ENCODE assay signal across 10 cellular contexts in the genomic region with DNA sequence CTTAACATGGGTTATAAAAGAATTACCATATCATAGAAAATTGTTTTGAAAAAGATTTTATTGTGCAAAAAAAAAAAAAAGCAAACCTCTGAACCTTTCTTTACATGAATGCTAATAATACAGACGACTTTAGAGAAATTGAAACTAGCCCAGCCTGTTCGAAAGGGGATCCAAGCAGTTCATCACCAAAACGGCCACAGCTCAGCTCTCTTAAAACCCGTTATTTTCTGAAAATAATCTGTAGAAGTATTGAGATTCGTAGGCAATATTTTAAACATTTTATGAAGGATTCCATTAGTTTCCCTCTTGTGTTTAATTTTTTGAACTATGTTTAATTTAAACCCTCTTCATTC.
A peak's percentile ranks its signal among the peaks of the same experiment; 100 is the strongest.
DNase-seq lines count a peak whose midpoint lies in the region; ATAC-seq lines count a peak whose summit lies in the region.
"Had no signal": no experiment of that assay in that cellular context is flagged by ENCODE, and none has a peak within 500 bp of the region (broad histone marks: within the 10 kb centered on the region; RNA-seq: fewer than 3 reads in every experiment).

No MANE protein-coding gene starts in this region.

- H3K4me3 Mint-ChIP-seq in activated T-cell treated with anti-CD3 and anti-CD28 coated beads, Interleukin-2, amount 50 U/mL, for 24 hours: no peak overlapping the region
- H3K4me3 Mint-ChIP-seq: CD8-positive, alpha-beta memory T cell had no signal

- H3K9me3 ChIP-seq in iPS-20b (ENCODE audit: insufficient read depth, low read depth, low read length): no peaks in the 10 kb centered on the region

- no peaks in the 10 kb centered on the region for H3K27me3 ChIP-seq in iPS-20b (ENCODE audit: insufficient read depth, low read length)

- H3K4me1 Mint-ChIP-seq in activated T-cell treated with anti-CD3 and anti-CD28 coated beads, Interleukin-2, amount 50 U/mL, for 24 hours (ENCODE audit: low read depth): peaks cover 26% of the 10 kb centered on the region

- peak; percentile 38 for DNase-seq in EL
- DNase-seq in NAMALWA (ENCODE audit: low spot score): peak; percentile 52
- no peak for DNase-seq in GOT3 (lab: John Stamatoyannopoulos, UW)
- DNase-seq in stimulated activated CD4-positive, alpha-beta T cell treated with anti-CD3 and anti-CD28 coated beads, Interleukin-4, amount 100 ng/mL, for 24 hours: no peak
- no peak for DNase-seq in midbrain (lab: John Stamatoyannopoulos, UW)
- DNase-seq in activated T-cell treated with anti-CD3 and anti-CD28 coated beads, Interleukin-2, amount 50 U/mL, for 24 hours: no peak
- DNase-seq: CD8-positive, alpha-beta memory T cell; NCI-H1930 had no signal

- peaks cover 44% of the 10 kb centered on the region for H3K4me1 ChIP-seq in iPS-20b (ENCODE audit: insufficient read depth, low read length)

- H3K27ac ChIP-seq in iPS-20b (ENCODE audit: low read length): peak overlapping the region; percentile 8

- H3K27me3 Mint-ChIP-seq in activated T-cell treated with anti-CD3 and anti-CD28 coated beads, Interleukin-2, amount 50 U/mL, for 24 hours: no peaks in the 10 kb centered on the region

- no peaks in the 10 kb centered on the region for H3K36me3 Mint-ChIP-seq in activated T-cell treated with anti-CD3 and anti-CD28 coated beads, Interleukin-2, amount 50 U/mL, for 24 hours (ENCODE audit: low read depth)

- H3K36me3 ChIP-seq in iPS-20b (ENCODE audit: insufficient read depth, low read depth, low read length): no peaks in the 10 kb centered on the region

- H3K4me3 ChIP-seq in iPS-20b (ENCODE audit: low read length): peak overlapping the region; percentile 57

- no peaks in the 10 kb centered on the region for H3K9me3 Mint-ChIP-seq in activated T-cell treated with anti-CD3 and anti-CD28 coated beads, Interleukin-2, amount 50 U/mL, for 24 hours
- H3K9me3 Mint-ChIP-seq: CD8-positive, alpha-beta memory T cell had no signal

- H3K27ac Mint-ChIP-seq in activated T-cell treated with anti-CD3 and anti-CD28 coated beads, Interleukin-2, amount 50 U/mL, for 24 hours: no peak overlapping the region
- H3K27ac Mint-ChIP-seq: CD8-positive, alpha-beta memory T cell had no signal

- H3K9ac ChIP-seq in iPS-20b (ENCODE audit: low read depth, low read length): peak overlapping the region; percentile 33; the same call in 1 of the 2 replicates

- ATAC-seq in GM21786 (IDR thresholded peaks at IDR 0.05; ENCODE audit: unreplicated experiment): peak; percentile 76

Comparison
In these comparisons a context has a peak if more than half of its experiments do, and no peak if none do; other contexts are left out.
1. DNase-seq: peak in EL (single experiment) and NAMALWA (single experiment); none in GOT3 (single experiment), stimulated activated CD4-positive, alpha-beta T cell treated with anti-CD3 and anti-CD28 coated beads, Interleukin-4, amount 100 ng/mL, for 24 hours (single experiment), midbrain (single experiment) and activated T-cell treated with anti-CD3 and anti-CD28 coated beads, Interleukin-2, amount 50 U/mL, for 24 hours (single experiment).